Comparison of ENCODE assay signal across 21 cellular contexts in the genomic region with DNA sequence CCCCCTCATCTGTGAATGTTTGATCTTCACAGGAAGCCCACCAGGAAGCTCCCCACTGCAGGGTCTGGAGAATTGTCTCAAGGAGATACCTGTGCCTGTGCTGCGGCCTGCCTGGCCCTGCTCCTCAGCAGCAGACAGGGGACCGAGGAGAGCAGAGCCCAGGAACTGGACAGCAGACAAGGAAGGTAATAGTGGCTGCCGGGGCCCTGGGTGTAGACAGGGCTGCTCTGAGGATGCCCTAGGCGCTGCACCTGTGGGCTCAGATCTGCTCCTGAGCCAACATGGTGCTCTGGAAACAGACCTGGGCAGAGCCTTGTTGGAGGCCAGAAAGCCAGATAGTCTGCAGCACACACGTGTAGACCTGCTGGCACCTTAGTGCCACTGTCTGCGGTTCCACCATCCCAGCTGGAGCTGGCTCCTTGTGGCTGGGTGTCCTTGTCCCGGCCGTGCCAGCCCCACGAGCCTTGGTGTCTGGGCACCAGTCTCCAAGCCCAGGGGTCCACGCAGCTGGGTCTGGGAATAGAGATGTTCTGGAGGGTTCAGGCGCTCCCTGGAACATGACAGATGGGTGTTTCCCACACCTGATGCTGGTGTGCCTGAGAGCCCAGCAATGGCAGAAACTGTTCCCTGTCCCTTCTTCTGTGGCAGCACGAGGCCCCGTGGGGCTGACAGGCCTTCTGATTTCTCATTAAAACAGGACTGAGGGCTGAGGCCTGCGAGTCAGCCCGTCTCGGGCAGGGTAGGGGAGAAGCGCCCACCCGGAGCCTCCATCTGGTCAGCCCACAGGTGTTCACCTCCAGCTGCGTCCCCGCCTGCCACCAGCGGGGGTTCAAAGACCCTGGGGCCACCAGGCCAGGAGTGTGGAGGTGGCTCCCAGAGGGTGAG. TPM values are rescaled to one million over a fixed set of nuclear protein-coding genes. Genes with fewer than 3 reads are reported as not detected.
A peak's percentile ranks its signal among the peaks of the same experiment; 100 is the strongest.
DNase-seq lines count a peak whose midpoint lies in the region; ATAC-seq and TF ChIP-seq lines count a peak whose summit lies in the region.
"Had no signal": no experiment of that assay in that cellular context is flagged by ENCODE, and none has a peak within 500 bp of the region (broad histone marks: within the 10 kb centered on the region; RNA-seq: fewer than 3 reads in every experiment).

No MANE protein-coding gene starts in this region.

- DNase-seq in left ventricle myocardium inferior (no peak), left cardiac atrium (no peak), neuronal stem cell (ENCODE audit: low spot score) (no peak), type B pancreatic cell (ENCODE audit: extremely low spot score, unreplicated experiment) (no peak), GM10248 (ENCODE audit: extremely low spot score) (no peak)
- DNase-seq: BE2C; CD4-positive, CD25-positive, alpha-beta regulatory T cell; COR-L47; DMS 273 treated with DMSO at 0.1 percent for 48 hours; GDM1; GM23248; KBM-7; NCI-H1105 treated with DMSO at 0.1 percent for 48 hours; NCI-H1694; NCI-H748 treated with DMSO at 0.1 percent for 48 hours; NK-92 treated with Interleukin-12 subunit alpha and Interleukin-12 subunit beta, amount 100 ng/mL, for 24 hours; Right ventricle myocardium superior had no signal

- POLR2A ChIA-PET in GM10248 (lab: Yijun Ruan, JAX), result no interaction called here

- H3K4me1 ChIP-seq in left ventricle myocardium inferior (peaks cover 35% of the 10 kb centered on the region), neuronal stem cell (ENCODE audit: control insufficient read depth in 2 of 2, insufficient read depth in 1 of 2, low read depth in 1 of 2, low read length in 2 of 2) (peaks cover 0 to 1% of the 10 kb centered on the region in 2 donors)
- H3K4me1 ChIP-seq: BE2C had no signal

- H3K9me3 Mint-ChIP-seq in dendritic cell treated with granulocyte-macrophage colony-stimulating factor and Interleukin-4, amounts not matched to agents 40 ng/mL and 50 ng/mL, for 4 days, result no peaks in the 10 kb centered on the region
- no peaks in the 10 kb centered on the region for H3K9me3 Mint-ChIP-seq in type B pancreatic cell
- H3K9me3 Mint-ChIP-seq: CD4-positive, CD25-positive, alpha-beta regulatory T cell had no signal

- peaks cover 6% of the 10 kb centered on the region for H3K79me1 ChIP-seq in neuronal stem cell (ENCODE audit: low read depth, low read length)

- peak overlapping the region; percentile 13 for H2BK5ac ChIP-seq in neuronal stem cell (ENCODE audit: low read length)

- no peaks in the 10 kb centered on the region for H3K27me3 Mint-ChIP-seq in dendritic cell treated with granulocyte-macrophage colony-stimulating factor and Interleukin-4, amounts not matched to agents 40 ng/mL and 50 ng/mL, for 4 days
- H3K27me3 Mint-ChIP-seq in type B pancreatic cell, result no peaks in the 10 kb centered on the region
- H3K27me3 Mint-ChIP-seq: CD4-positive, CD25-positive, alpha-beta regulatory T cell had no signal

- H3K9me3 ChIP-seq in left ventricle myocardium inferior (replicated peaks) (no peaks in the 10 kb centered on the region), neuronal stem cell (replicated peaks in 1 of 2; ENCODE audit: control insufficient read depth in 2 of 2, insufficient read depth in 1 of 2, low read depth in 1 of 2, low read length in 2 of 2) (no peaks in the 10 kb centered on the region)
- H3K9me3 ChIP-seq: BE2C had no signal

- H4K91ac ChIP-seq in neuronal stem cell (ENCODE audit: low read depth, low read length, poor library complexity), result no peak overlapping the region

- no peaks in the 10 kb centered on the region for H3K27me3 ChIP-seq in left ventricle myocardium inferior (ENCODE audit: low read depth)
- no peaks in the 10 kb centered on the region for H3K27me3 ChIP-seq in neuronal stem cell (ENCODE audit: control insufficient read depth in 3 of 3, insufficient read depth in 3 of 3, low read depth in 1 of 3, low read length in 3 of 3)
- H3K27me3 ChIP-seq: BE2C had no signal

- no peak overlapping the region for H3K4me3 Mint-ChIP-seq in dendritic cell treated with granulocyte-macrophage colony-stimulating factor and Interleukin-4, amounts not matched to agents 40 ng/mL and 50 ng/mL, for 4 days
- no peak overlapping the region for H3K4me3 Mint-ChIP-seq in type B pancreatic cell
- H3K4me3 Mint-ChIP-seq: CD4-positive, CD25-positive, alpha-beta regulatory T cell had no signal

- H3K27ac ChIP-seq in left ventricle myocardium inferior (replicated peaks) (peak overlapping the region; percentile 88), neuronal stem cell (replicated peaks; ENCODE audit: low read length) (no peak overlapping the region)
- H3K27ac ChIP-seq: GM23248 had no signal

- WGBS in neuronal stem cell (ENCODE audit: extremely low coverage in 2 of 2, insufficient read length in 2 of 2, insufficient replicate concordance in 1 of 2), 2 donors, result no CpG with 5 or more reads among the region's 21 CpGs

- H3K9ac ChIP-seq in neuronal stem cell (ENCODE audit: low read depth, low read length, poor library complexity), result no peak overlapping the region
- H3K9ac ChIP-seq: GM23248 had no signal

- peak overlapping the region; percentile 21 for H3K14ac ChIP-seq in neuronal stem cell (ENCODE audit: low read length)

- no peak overlapping the region for H3K4ac ChIP-seq in neuronal stem cell (ENCODE audit: low read length)

- peak overlapping the region; percentile 73 for H3K23ac ChIP-seq in neuronal stem cell (ENCODE audit: low read depth, low read length, poor library complexity)

- H3K18ac ChIP-seq in neuronal stem cell (ENCODE audit: low read length), result no peak overlapping the region

- CTCF ChIA-PET in GM10248 (lab: Yijun Ruan, JAX), result interaction anchor here (1.9 to 6.4 kb wide), 2 partner anchors 13 to 65 kb away, joined by 14 to 45 read pairs; no protein-coding TSS in a partner anchor

- intact Hi-C loops in left ventricle myocardium inferior (cut with micrococcal nuclease), result no loop called here
- intact Hi-C loops in left cardiac atrium (cut with DNase I), result no loop called here
- intact Hi-C loops in dendritic cell treated with granulocyte-macrophage colony-stimulating factor and Interleukin-4, amounts not matched to agents 40 ng/mL and 50 ng/mL, for 4 days (cut with micrococcal nuclease), result no loop called here

- no peak overlapping the region for H4K8ac ChIP-seq in neuronal stem cell (ENCODE audit: low read depth, low read length)

- H2AFZ ChIP-seq in neuronal stem cell (ENCODE audit: low read length), result no peak overlapping the region
- H2AFZ ChIP-seq: GM23248 had no signal

- no peak overlapping the region for H2BK15ac ChIP-seq in neuronal stem cell (ENCODE audit: low read length)

- H2AK5ac ChIP-seq in neuronal stem cell (ENCODE audit: low read depth, low read length), result no peak overlapping the region

- H2BK12ac ChIP-seq in neuronal stem cell (ENCODE audit: low read length), result no peak overlapping the region

- H3K27ac Mint-ChIP-seq in dendritic cell treated with granulocyte-macrophage colony-stimulating factor and Interleukin-4, amounts not matched to agents 40 ng/mL and 50 ng/mL, for 4 days, result peak overlapping the region; percentile 69
- H3K27ac Mint-ChIP-seq in type B pancreatic cell, result peak overlapping the region; percentile 63
- H3K27ac Mint-ChIP-seq: CD4-positive, CD25-positive, alpha-beta regulatory T cell had no signal

- ATAC-seq in left cardiac atrium (no peak), GM18867 (IDR thresholded peaks at IDR 0.05; ENCODE audit: unreplicated experiment) (no peak), HG03565 (IDR thresholded peaks at IDR 0.05; ENCODE audit: unreplicated experiment) (no peak)
- ATAC-seq: HCT116 had no signal

- H2BK120ac ChIP-seq in neuronal stem cell (ENCODE audit: low read depth, low read length), result no peak overlapping the region

- no peak for TF ChIP-seq CTCF in left ventricle myocardium inferior (IDR thresholded peaks at IDR 0.05; ENCODE audit: borderline replicate concordance)
- no peak for TF ChIP-seq CTCF in type B pancreatic cell (conservative IDR thresholded peaks at IDR 0.05)
- no peak for TF ChIP-seq CTCF in GM10248 (IDR thresholded peaks at IDR 0.05; ENCODE audit: control extremely low read depth, extremely low read depth, low read depth, missing control alignments)

- H3K36me3 Mint-ChIP-seq in dendritic cell treated with granulocyte-macrophage colony-stimulating factor and Interleukin-4, amounts not matched to agents 40 ng/mL and 50 ng/mL, for 4 days (ENCODE audit: low read depth), result peaks cover 69% of the 10 kb centered on the region
- H3K36me3 Mint-ChIP-seq in type B pancreatic cell, result peaks cover 10% of the 10 kb centered on the region

- H3K4me1 Mint-ChIP-seq in dendritic cell treated with granulocyte-macrophage colony-stimulating factor and Interleukin-4, amounts not matched to agents 40 ng/mL and 50 ng/mL, for 4 days (ENCODE audit: low read depth), result peaks cover 32% of the 10 kb centered on the region
- peaks cover 12% of the 10 kb centered on the region for H3K4me1 Mint-ChIP-seq in type B pancreatic cell (ENCODE audit: unreplicated experiment)
- H3K4me1 Mint-ChIP-seq: CD4-positive, CD25-positive, alpha-beta regulatory T cell had no signal

- no peak overlapping the region for H3K4me2 ChIP-seq in neuronal stem cell (ENCODE audit: insufficient read depth, low read length, poor library complexity, severe bottlenecking)

- peaks cover 93% of the 10 kb centered on the region for H3K36me3 ChIP-seq in left ventricle myocardium inferior
- peaks cover 59 to 98% of the 10 kb centered on the region in 2 donors for H3K36me3 ChIP-seq in neuronal stem cell (replicated peaks in 1 of 2; ENCODE audit: control insufficient read depth in 2 of 2, insufficient read depth in 2 of 2, low read length in 2 of 2)

- H3K4me3 ChIP-seq in left ventricle myocardium inferior (no peak overlapping the region), neuronal stem cell (ENCODE audit: low read length in 2 of 2) (no peak overlapping the region)
- H3K4me3 ChIP-seq: GM23248 had no signal

RNA-seq across cellular contexts. Expression of gene ZNF467, which starts 44.7 kb away (rescaled TPM):
- total RNA-seq in left ventricle myocardium inferior (5.2 TPM), left cardiac atrium (10 to 100 TPM in 1 of 2 donors, 1 to 10 TPM in 1; 7.9 to 10.4 TPM), type B pancreatic cell (ENCODE audit: low replicate concordance) (16.7 and 17.6 TPM in 2 replicates)
- 6.2 TPM for polyA plus RNA-seq in neuronal stem cell (2013, experiment 1 of 2)
- 6.1 TPM for polyA plus RNA-seq in neuronal stem cell (2013, experiment 2 of 2)
- total RNA-seq: GM23248 had no signal
- polyA plus RNA-seq: GM23248 had no signal
